40 cellular contexts compared by ENCODE assay signal in the genomic region with DNA sequence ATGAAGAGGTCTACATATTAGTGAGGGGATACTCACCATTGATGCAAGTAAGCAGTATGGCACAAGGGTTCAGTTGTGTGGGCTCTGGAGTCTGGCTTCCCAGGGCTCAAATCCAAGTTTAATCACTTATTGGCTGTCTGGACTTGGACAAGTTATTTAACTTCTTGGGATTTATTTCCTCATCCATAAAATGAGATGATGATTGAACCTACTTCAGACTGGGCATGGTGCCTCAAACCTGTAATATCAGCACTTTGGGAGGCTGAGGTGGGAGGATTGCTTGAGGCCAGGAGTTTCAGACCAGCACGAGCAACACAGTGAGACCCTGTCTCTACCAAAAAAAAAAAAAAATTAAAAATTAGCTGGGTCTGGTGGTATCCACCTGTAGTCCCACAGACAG.
"Had no signal": no experiment of that assay in that cellular context is flagged by ENCODE, and none has a peak within 500 bp of the region (broad histone marks: within the 10 kb centered on the region; RNA-seq: fewer than 3 reads in every experiment).

No MANE protein-coding gene starts in this region.

- H3K27me3 Mint-ChIP-seq: activated naive CD4-positive, alpha-beta T cell treated with anti-CD3 and anti-CD28 coated beads, Interleukin-2, amount 10 ng/mL, durations not matched to agents 7 days and 5 days; activated naive CD8-positive, alpha-beta T cell treated with anti-CD3 and anti-CD28 coated beads, Interleukin-2, amount 10 ng/mL, durations not matched to agents 7 days and 5 days; brain had no signal

- H3K4me3 ChIP-seq: adrenal gland, ascending aorta, body of pancreas, breast epithelium, cardiac muscle cell had no signal

- H3K9me3 Mint-ChIP-seq: activated naive CD4-positive, alpha-beta T cell treated with anti-CD3 and anti-CD28 coated beads for 36 hours; activated naive CD4-positive, alpha-beta T cell treated with anti-CD3 and anti-CD28 coated beads, Interleukin-2, amount 10 ng/mL, durations not matched to agents 7 days and 5 days; activated naive CD4-positive, alpha-beta T cell treated with anti-CD3 and anti-CD28 coated beads, Interleukin-2, amount 50 U/mL, for 24 hours; activated naive CD4-positive, alpha-beta T cell treated with anti-CD3 and anti-CD28 coated beads, Interleukin-2, amount 50 U/mL, for 72 hours; activated naive CD8-positive, alpha-beta T cell treated with anti-CD3 and anti-CD28 coated beads for 36 hours; activated naive CD8-positive, alpha-beta T cell treated with anti-CD3 and anti-CD28 coated beads, Interleukin-2, amount 10 ng/mL, durations not matched to agents 7 days and 5 days; activated naive CD8-positive, alpha-beta T cell treated with anti-CD3 and anti-CD28 coated beads, Interleukin-2, amount 50 U/mL, for 24 hours; activated T-cell treated with anti-CD3 and anti-CD28 coated beads, Interleukin-2, amount 50 U/mL, for 24 hours; activated T-cell treated with anti-CD3 and anti-CD28 coated beads, Interleukin-2, amount 50 U/mL, for 4 hours; activated T-helper 1 cell treated with anti-CD3 and anti-CD28 coated beads, Interleukin-12 subunit alpha, Interleukin-12 subunit beta, Interleukin-2, Interleukin-4 antibody, amounts not matched to agents 30 ng/mL and 10 ng/mL and 1 ng/mL, durations not matched to agents 14 hours and 24 hours and 36 hours; activated T-helper 17 cell treated with anti-CD3 and anti-CD28 coated beads, Interleukin-2, amount 50 U/mL, for 72 hours; activated T-helper 2 cell treated with anti-CD3 and anti-CD28 coated beads, Interferon-gamma antibody, Interleukin-2, Interleukin-4, amounts not matched to agents 10 μg/mL and 5 μg/mL and 100 μg/mL, durations not matched to agents 14 hours and 24 hours and 36 hours; brain; central memory CD8-positive, alpha-beta T cell had no signal

- H3K27ac ChIP-seq: adrenal gland, ascending aorta, body of pancreas, brain microvascular endothelial cell, breast epithelium, cardiac muscle cell had no signal

- H3K36me3 ChIP-seq: adrenal gland, ascending aorta, brain microvascular endothelial cell, breast epithelium, cardiac muscle cell had no signal

- DNase-seq: activated effector memory CD4-positive, alpha-beta T cell treated with anti-CD3 and anti-CD28 coated beads, Interleukin-2, amount 50 U/mL, for 16 hours; activated effector memory CD4-positive, alpha-beta T cell treated with Interleukin-2 at 50 U/mL for 16 hours; activated gamma-delta T cell; activated gamma-delta T cell treated with Interleukin-2 at 50 U/mL for 16 hours; activated naive CD4-positive, alpha-beta T cell; activated naive CD4-positive, alpha-beta T cell treated with anti-CD3 and anti-CD28 coated beads for 36 hours; activated naive CD4-positive, alpha-beta T cell treated with anti-CD3 and anti-CD28 coated beads, Interleukin-2, amount 10 ng/mL, durations not matched to agents 7 days and 5 days; activated naive CD4-positive, alpha-beta T cell treated with anti-CD3 and anti-CD28 coated beads, Interleukin-2, amount 50 U/mL, for 16 hours; activated naive CD4-positive, alpha-beta T cell treated with Interleukin-2 at 50 U/mL for 16 hours; activated naive CD8-positive, alpha-beta T cell treated with anti-CD3 and anti-CD28 coated beads for 36 hours; activated naive CD8-positive, alpha-beta T cell treated with anti-CD3 and anti-CD28 coated beads, Interleukin-2, amount 10 ng/mL, durations not matched to agents 7 days and 5 days; activated naive CD8-positive, alpha-beta T cell treated with anti-CD3 and anti-CD28 coated beads, Interleukin-2, amount 50 U/mL, for 24 hours; activated T-cell treated with anti-CD3 and anti-CD28 coated beads for 4 hours; activated T-cell treated with anti-CD3 and anti-CD28 coated beads, Interleukin-2, amount 50 U/mL, for 1 hour; activated T-cell treated with anti-CD3 and anti-CD28 coated beads, Interleukin-2, amount 50 U/mL, for 24 hours; activated T-cell treated with anti-CD3 and anti-CD28 coated beads, Interleukin-2, amount 50 U/mL, for 4 hours; activated T-cell treated with anti-CD3 and anti-CD28 coated beads, Interleukin-2, amount 50 U/mL, for 48 hours; activated T-cell treated with anti-CD3 and anti-CD28 coated beads, Interleukin-2, amount 50 U/mL, for 72 hours; adrenal gland; amniotic stem cell; amygdala; anterior cingulate cortex; aorta; body of pancreas; brain microvascular endothelial cell; caudate nucleus; central memory CD4-positive, alpha-beta T cell; cerebellar nuclear complex had no signal

- H3K9me3 ChIP-seq: adrenal gland, ascending aorta, body of pancreas, breast epithelium had no signal

- H3K4me1 Mint-ChIP-seq: activated naive CD4-positive, alpha-beta T cell treated with anti-CD3 and anti-CD28 coated beads, Interleukin-2, amount 10 ng/mL, durations not matched to agents 7 days and 5 days; activated naive CD4-positive, alpha-beta T cell treated with anti-CD3 and anti-CD28 coated beads, Interleukin-2, amount 50 U/mL, for 24 hours; activated naive CD8-positive, alpha-beta T cell treated with anti-CD3 and anti-CD28 coated beads for 36 hours; activated naive CD8-positive, alpha-beta T cell treated with anti-CD3 and anti-CD28 coated beads, Interleukin-2, amount 10 ng/mL, durations not matched to agents 7 days and 5 days; activated naive CD8-positive, alpha-beta T cell treated with anti-CD3 and anti-CD28 coated beads, Interleukin-2, amount 50 U/mL, for 24 hours; activated T-helper 17 cell treated with anti-CD3 and anti-CD28 coated beads, Interleukin-2, amount 50 U/mL, for 72 hours; central memory CD8-positive, alpha-beta T cell had no signal

- FAIRE-seq: astrocyte had no signal

- H3K36me3 Mint-ChIP-seq: activated naive CD4-positive, alpha-beta T cell treated with anti-CD3 and anti-CD28 coated beads, Interleukin-2, amount 10 ng/mL, durations not matched to agents 7 days and 5 days; activated naive CD4-positive, alpha-beta T cell treated with anti-CD3 and anti-CD28 coated beads, Interleukin-2, amount 50 U/mL, for 24 hours; activated naive CD4-positive, alpha-beta T cell treated with anti-CD3 and anti-CD28 coated beads, Interleukin-2, amount 50 U/mL, for 72 hours; activated naive CD8-positive, alpha-beta T cell; activated naive CD8-positive, alpha-beta T cell treated with anti-CD3 and anti-CD28 coated beads for 36 hours; activated naive CD8-positive, alpha-beta T cell treated with anti-CD3 and anti-CD28 coated beads, Interleukin-2, amount 10 ng/mL, durations not matched to agents 7 days and 5 days had no signal

- ATAC-seq: activated naive CD4-positive, alpha-beta T cell treated with anti-CD3 and anti-CD28 coated beads, Interleukin-2, amount 50 U/mL, for 72 hours; activated naive CD8-positive, alpha-beta T cell treated with anti-CD3 and anti-CD28 coated beads, Interleukin-2, amount 50 U/mL, for 24 hours; activated T-cell treated with anti-CD3 and anti-CD28 coated beads, Interleukin-2, amount 50 U/mL, for 4 hours; activated T-cell treated with anti-CD3 and anti-CD28 coated beads, Interleukin-2, amount 50 U/mL, for 72 hours; activated T-helper 17 cell treated with anti-CD3 and anti-CD28 coated beads, Interleukin-2, amount 50 U/mL, for 72 hours; body of pancreas had no signal

- H3K27ac Mint-ChIP-seq: activated naive CD4-positive, alpha-beta T cell treated with anti-CD3 and anti-CD28 coated beads for 36 hours; activated naive CD4-positive, alpha-beta T cell treated with anti-CD3 and anti-CD28 coated beads, Interleukin-2, amount 10 ng/mL, durations not matched to agents 7 days and 5 days; activated naive CD4-positive, alpha-beta T cell treated with anti-CD3 and anti-CD28 coated beads, Interleukin-2, amount 50 U/mL, for 24 hours; activated naive CD4-positive, alpha-beta T cell treated with anti-CD3 and anti-CD28 coated beads, Interleukin-2, amount 50 U/mL, for 72 hours; activated naive CD8-positive, alpha-beta T cell; activated naive CD8-positive, alpha-beta T cell treated with anti-CD3 and anti-CD28 coated beads for 36 hours; activated naive CD8-positive, alpha-beta T cell treated with anti-CD3 and anti-CD28 coated beads, Interleukin-2, amount 10 ng/mL, durations not matched to agents 7 days and 5 days; activated naive CD8-positive, alpha-beta T cell treated with anti-CD3 and anti-CD28 coated beads, Interleukin-2, amount 50 U/mL, for 24 hours; activated T-cell treated with anti-CD3 and anti-CD28 coated beads, Interleukin-2, amount 50 U/mL, for 24 hours; activated T-cell treated with anti-CD3 and anti-CD28 coated beads, Interleukin-2, amount 50 U/mL, for 72 hours; activated T-helper 1 cell treated with anti-CD3 and anti-CD28 coated beads, Interleukin-12 subunit alpha, Interleukin-12 subunit beta, Interleukin-2, Interleukin-4 antibody, amounts not matched to agents 30 ng/mL and 10 ng/mL and 1 ng/mL, durations not matched to agents 14 hours and 24 hours and 36 hours; activated T-helper 17 cell treated with anti-CD3 and anti-CD28 coated beads, Interleukin-2, amount 50 U/mL, for 72 hours; activated T-helper 2 cell treated with anti-CD3 and anti-CD28 coated beads, Interferon-gamma antibody, Interleukin-2, Interleukin-4, amounts not matched to agents 10 μg/mL and 5 μg/mL and 100 μg/mL, durations not matched to agents 14 hours and 24 hours and 36 hours had no signal

- H3K27me3 ChIP-seq: adrenal gland, ascending aorta, body of pancreas, brain microvascular endothelial cell, breast epithelium had no signal

- H3K4me3 Mint-ChIP-seq: activated naive CD4-positive, alpha-beta T cell treated with anti-CD3 and anti-CD28 coated beads for 36 hours; activated naive CD4-positive, alpha-beta T cell treated with anti-CD3 and anti-CD28 coated beads, Interleukin-2, amount 10 ng/mL, durations not matched to agents 7 days and 5 days; activated naive CD4-positive, alpha-beta T cell treated with anti-CD3 and anti-CD28 coated beads, Interleukin-2, amount 50 U/mL, for 24 hours; activated naive CD8-positive, alpha-beta T cell; activated naive CD8-positive, alpha-beta T cell treated with anti-CD3 and anti-CD28 coated beads for 36 hours; activated naive CD8-positive, alpha-beta T cell treated with anti-CD3 and anti-CD28 coated beads, Interleukin-2, amount 10 ng/mL, durations not matched to agents 7 days and 5 days; activated naive CD8-positive, alpha-beta T cell treated with anti-CD3 and anti-CD28 coated beads, Interleukin-2, amount 50 U/mL, for 24 hours; activated T-cell treated with anti-CD3 and anti-CD28 coated beads, Interleukin-2, amount 50 U/mL, for 24 hours; activated T-cell treated with anti-CD3 and anti-CD28 coated beads, Interleukin-2, amount 50 U/mL, for 4 hours; activated T-cell treated with anti-CD3 and anti-CD28 coated beads, Interleukin-2, amount 50 U/mL, for 72 hours; activated T-helper 1 cell treated with anti-CD3 and anti-CD28 coated beads, Interleukin-12 subunit alpha, Interleukin-12 subunit beta, Interleukin-2, Interleukin-4 antibody, amounts not matched to agents 30 ng/mL and 10 ng/mL and 1 ng/mL, durations not matched to agents 14 hours and 24 hours and 36 hours; activated T-helper 17 cell treated with anti-CD3 and anti-CD28 coated beads, Interleukin-2, amount 50 U/mL, for 72 hours; brain; central memory CD8-positive, alpha-beta T cell had no signal

- H3K4me1 ChIP-seq: adrenal gland, ascending aorta, body of pancreas, breast epithelium had no signal
